ENCODE assay signal across 31 cellular contexts in genomic region chr7:122758501-122758900, GRCh38. TPM values are rescaled to one million over a fixed set of nuclear protein-coding genes. Genes with fewer than 3 reads are reported as not detected.
DNase-seq lines count a peak whose midpoint lies in the region; ATAC-seq, FAIRE-seq and TF ChIP-seq lines count a peak whose summit lies in the region.
"Had no signal": no experiment of that assay in that cellular context is flagged by ENCODE, and none has a peak within 500 bp of the region (broad histone marks: within the 10 kb centered on the region; RNA-seq: fewer than 3 reads in every experiment).

No MANE protein-coding gene starts in this region.

- no peak overlapping the region for H2BK12ac ChIP-seq in H9 (ENCODE audit: insufficient read length, low read depth, low read length)

- WGBS in H9 (ENCODE audit: extremely low coverage, insufficient read length, low lambda C conversion rate): no CpG with 5 or more reads among the region's 1 CpG
- 0% methylated on average over 1 of the region's 1 CpG for WGBS in GM12878 (ENCODE audit: insufficient coverage, insufficient replicate concordance, low lambda C conversion rate, missing lambda C conversion rate)

- no peaks in the 10 kb centered on the region for H3K79me2 ChIP-seq in H9 (ENCODE audit: insufficient read depth, low read length)
- H3K79me2 ChIP-seq in GM12878 (ENCODE audit: control insufficient read depth, insufficient read depth, low read length): no peaks in the 10 kb centered on the region
- H3K79me2 ChIP-seq in neural progenitor cell (ENCODE audit: low read depth): no peaks in the 10 kb centered on the region

- H3F3A ChIP-seq in neural progenitor cell (ENCODE audit: low read depth): peaks cover 9% of the 10 kb centered on the region

- no peaks in the 10 kb centered on the region for H3K79me1 ChIP-seq in H9 (ENCODE audit: insufficient read depth, low read depth, low read length, poor library complexity, severe bottlenecking)

- POLR2A ChIA-PET in GM12878 (lab: Charles Lee): interaction anchor here (0.6 kb wide), 1 partner anchor 1160 kb away, joined by 3 read pairs; no protein-coding TSS in a partner anchor

- H3K4me3 Mint-ChIP-seq in H9: no peak overlapping the region
- H3K4me3 Mint-ChIP-seq in neural progenitor cell: no peak overlapping the region
- H3K4me3 Mint-ChIP-seq: CD14-positive monocyte; CD4-positive, alpha-beta memory T cell; CD4-positive, CD25-positive, alpha-beta regulatory T cell; CD8-positive, alpha-beta memory T cell had no signal

- RAD21 ChIA-PET in GM12878 (lab: Charles Lee; ENCODE audit: unreplicated experiment): interaction anchor here (1.1 to 2.1 kb wide), 3 partner anchors 9 to 32 kb away, joined by 3 to 6 read pairs (median 5); no protein-coding TSS in a partner anchor

- TF ChIP-seq EP300 in GM12878 (IDR thresholded peaks at IDR 0.05; ENCODE audit: borderline replicate concordance in 1 of 2, control insufficient read depth in 1 of 2, low read depth in 2 of 2, low read length in 2 of 2): no peak

- no TSS peak for BruUV-seq in GM12878 (replicated peaks; lab: Mats Ljungman, UMichigan)

- no peak overlapping the region for H3K56ac ChIP-seq in H9 (ENCODE audit: insufficient read length, low read depth, low read length)

- H3K36me3 Mint-ChIP-seq in H9 (ENCODE audit: insufficient read depth in 1 of 3, low read depth in 3 of 3) (no peaks in the 10 kb centered on the region), neural progenitor cell (no peaks in the 10 kb centered on the region)
- H3K36me3 Mint-ChIP-seq: CD14-positive monocyte; CD4-positive, alpha-beta memory T cell; CD4-positive, CD25-positive, alpha-beta regulatory T cell; CD8-positive, alpha-beta memory T cell had no signal

- H3K27me3 Mint-ChIP-seq in H9 (ENCODE audit: low read depth) (no peaks in the 10 kb centered on the region), neural progenitor cell (ENCODE audit: insufficient read depth, low read depth) (no peaks in the 10 kb centered on the region)
- H3K27me3 Mint-ChIP-seq: CD4-positive, alpha-beta memory T cell; CD4-positive, CD25-positive, alpha-beta regulatory T cell; CD8-positive, alpha-beta memory T cell had no signal

- H2BK15ac ChIP-seq in H9 (ENCODE audit: low read depth, low read length): no peak overlapping the region

- CTCF ChIA-PET in GM12878 (lab: Yijun Ruan, JAX): interaction anchor here (1.1 to 4.4 kb wide), 5 partner anchors 9 to 609 kb away, joined by 3 to 15 read pairs (median 4); no protein-coding TSS in a partner anchor

- H3K36me3 ChIP-seq in GM12878 (ENCODE audit: control insufficient read depth in 2 of 2, insufficient read depth in 2 of 2, low read length in 1 of 2) (no peaks in the 10 kb centered on the region), neural progenitor cell (no peaks in the 10 kb centered on the region)
- H3K36me3 ChIP-seq: BE2C, BLaER1 had no signal

- no peak for FAIRE-seq in GM12878 (lab: Jason Lieb, UNC)
- FAIRE-seq: A204.1, GM12891, GM19239 had no signal

- H3K9me3 Mint-ChIP-seq in H9 (no peaks in the 10 kb centered on the region), neural progenitor cell (no peaks in the 10 kb centered on the region)

- H3K4me3 ChIP-seq in GM12878 (no peak overlapping the region), neural progenitor cell (no peak overlapping the region)
- H3K4me3 ChIP-seq: BLaER1 had no signal

- H4K8ac ChIP-seq in H9 (replicated peaks; ENCODE audit: insufficient read length, low read depth, low read length): no peak overlapping the region

- in situ Hi-C loops in GM12878 (cut with MboI): no loop called here

- no peaks in the 10 kb centered on the region; the same call in 1 of the 2 replicates for H3K4me1 ChIP-seq in H9 (ENCODE audit: insufficient read depth, low read length)
- H3K4me1 ChIP-seq in GM12878 (ENCODE audit: control insufficient read depth, insufficient read depth, low read length): no peaks in the 10 kb centered on the region
- H3K4me1 ChIP-seq in neural progenitor cell: peaks cover 19% of the 10 kb centered on the region
- H3K4me1 ChIP-seq: BE2C, BLaER1 had no signal

- no peak overlapping the region for H3K18ac ChIP-seq in H9 (ENCODE audit: insufficient read length, low read depth, low read length)

- H3K9ac ChIP-seq in H9 (ENCODE audit: extremely low read depth, insufficient read length, low read length): no peak overlapping the region
- H3K9ac ChIP-seq in GM12878 (ENCODE audit: control insufficient read depth, insufficient read depth, low read length): no peak overlapping the region
- H3K9ac ChIP-seq in neural progenitor cell: no peak overlapping the region
- H3K9ac ChIP-seq: BLaER1 had no signal

- no peak for TF ChIP-seq POLR2A in GM12878 (IDR thresholded peaks at IDR 0.05; ENCODE audit: low read depth, low read length)

- no peak overlapping the region for H4K91ac ChIP-seq in H9 (ENCODE audit: insufficient read length, low read depth, low read length)

- H3K27me3 ChIP-seq in H9 (ENCODE audit: insufficient read depth, low read length) (no peaks in the 10 kb centered on the region), GM12878 (replicated peaks in 1 of 2; ENCODE audit: control insufficient read depth in 2 of 2, insufficient read depth in 2 of 2, low read length in 1 of 2) (no peaks in the 10 kb centered on the region), neural progenitor cell (no peaks in the 10 kb centered on the region)
- H3K27me3 ChIP-seq: BE2C, BLaER1 had no signal

- H4K20me1 ChIP-seq in H9 (ENCODE audit: control insufficient read depth, insufficient read depth, insufficient read length) (no peaks in the 10 kb centered on the region), GM12878 (ENCODE audit: control insufficient read depth, insufficient read depth) (no peaks in the 10 kb centered on the region), neural progenitor cell (ENCODE audit: low read depth) (no peaks in the 10 kb centered on the region)
- H4K20me1 ChIP-seq: BLaER1 had no signal

- intact Hi-C loops in GM12878 (cut with micrococcal nuclease; ENCODE audit: unreplicated experiment): no loop called here
- intact Hi-C loops in Right ventricle myocardium superior (cut with DNase I): no loop called here

- no peaks in the 10 kb centered on the region for H3K9me3 ChIP-seq in H9 (ENCODE audit: control insufficient read depth, low read depth, low read length)
- no peaks in the 10 kb centered on the region for H3K9me3 ChIP-seq in GM12878 (replicated peaks; ENCODE audit: control insufficient read depth, insufficient read depth, low read length)
- no peaks in the 10 kb centered on the region for H3K9me3 ChIP-seq in neural progenitor cell (ENCODE audit: low read depth)
- H3K9me3 ChIP-seq: BE2C, BLaER1 had no signal

- H3K23me2 ChIP-seq in H9 (ENCODE audit: insufficient read length, low read depth, low read length, poor library complexity, severe bottlenecking): no peaks in the 10 kb centered on the region

- H3K27ac ChIP-seq in H9 (ENCODE audit: insufficient read length, low read depth, low read length): no peak overlapping the region
- no peak overlapping the region for H3K27ac ChIP-seq in GM12878 (ENCODE audit: control insufficient read depth, insufficient read depth)
- H3K27ac ChIP-seq in neural progenitor cell: peak overlapping the region; percentile 35
- H3K27ac ChIP-seq: BLaER1 had no signal

- TF ChIP-seq RAD21 in GM12878 (IDR thresholded peaks at IDR 0.05; ENCODE audit: insufficient read depth, low read depth, low read length): no peak

- H2AFZ ChIP-seq in H9 (ENCODE audit: low read length) (no peak overlapping the region), GM12878 (ENCODE audit: control insufficient read depth, low read depth, low read length) (no peak overlapping the region), neural progenitor cell (replicated peaks) (no peak overlapping the region)

- H2AK5ac ChIP-seq in H9 (ENCODE audit: insufficient read length, low read length): no peak overlapping the region

- H3K14ac ChIP-seq in H9 (ENCODE audit: insufficient read depth, low read length): no peak overlapping the region

- H3K27ac Mint-ChIP-seq in H9 (peak overlapping the region in 2 of 3 experiments; percentile 62 to 94; a peak in 2 of 7 replicates), neural progenitor cell (no peak overlapping the region)
- H3K27ac Mint-ChIP-seq: CD14-positive monocyte; CD4-positive, alpha-beta memory T cell; CD4-positive, CD25-positive, alpha-beta regulatory T cell; CD8-positive, alpha-beta memory T cell had no signal

- H2BK5ac ChIP-seq in H9 (ENCODE audit: insufficient read length, low read length): no peak overlapping the region

- no peak overlapping the region for H3K4ac ChIP-seq in H9 (ENCODE audit: low read depth, low read length)

- no peak for TF ChIP-seq CTCF in H9 (conservative IDR thresholded peaks at IDR 0.05)
- no peak for TF ChIP-seq CTCF in GM12878 (IDR thresholded peaks at IDR 0.05 in 2 of 3, conservative IDR thresholded peaks at IDR 0.05 in 1 of 3; ENCODE audit: control insufficient read depth in 2 of 3, extremely low read depth in 1 of 3, insufficient read depth in 1 of 3, low read depth in 3 of 3, low read length in 3 of 3)
- TF ChIP-seq CTCF in neural progenitor cell (IDR thresholded peaks at IDR 0.05): no peak

- peak; percentile 59 for ATAC-seq in GM12878
- ATAC-seq in Right ventricle myocardium superior (ENCODE audit: poor library complexity): no peak

- H4K5ac ChIP-seq in H9 (ENCODE audit: insufficient read length, low read depth, low read length): no peak overlapping the region

- peaks cover 18 to 25% of the 10 kb centered on the region in 2 experiments for H3K4me1 Mint-ChIP-seq in H9
- peaks cover 14% of the 10 kb centered on the region for H3K4me1 Mint-ChIP-seq in neural progenitor cell
- H3K4me1 Mint-ChIP-seq: CD14-positive monocyte; CD4-positive, alpha-beta memory T cell; CD4-positive, CD25-positive, alpha-beta regulatory T cell; CD8-positive, alpha-beta memory T cell had no signal

- H2BK20ac ChIP-seq in H9 (ENCODE audit: low read depth, low read length, poor library complexity, severe bottlenecking): no peak overlapping the region

- no peak overlapping the region for H3K4me2 ChIP-seq in H9 (ENCODE audit: insufficient read depth, insufficient read length, low read length)
- no peak overlapping the region for H3K4me2 ChIP-seq in GM12878 (ENCODE audit: control insufficient read depth, insufficient read depth)
- no peak overlapping the region for H3K4me2 ChIP-seq in neural progenitor cell
- H3K4me2 ChIP-seq: BLaER1 had no signal

- SMC1A ChIA-PET in GM12878 (lab: Charles Lee; ENCODE audit: uncharacterized antibody, unreplicated experiment): interaction anchor here (0.8 to 4.8 kb wide), 9 partner anchors 10 to 200 kb away, joined by 3 to 29 read pairs (median 4); no protein-coding TSS in a partner anchor

- no peak overlapping the region for H3T11ph ChIP-seq in H9 (ENCODE audit: low read length)

- DNase-seq in NCI-H82 (lab: John Stamatoyannopoulos, UW): peak; percentile 40
- no peak for DNase-seq in NCI-H82 treated with DMSO at 0.1 percent for 48 hours (lab: John Stamatoyannopoulos, UW; ENCODE audit: unreplicated experiment)
- no peak for DNase-seq in H9
- no peak for DNase-seq in GM12878 (ENCODE audit: low read depth, low spot score)
- peak; percentile 22 for DNase-seq in neural progenitor cell (ENCODE audit: low spot score)
- DNase-seq in ecto neural progenitor cell (ENCODE audit: low spot score): no peak
- no peak for DNase-seq in NCI-H2227 treated with DMSO at 0.1 percent for 48 hours (lab: John Stamatoyannopoulos, UW)
- DNase-seq in Right ventricle myocardium superior: no peak
- DNase-seq: 8988T; ACHN; BE2C; C1 segment of cervical spinal cord; CD4-positive, alpha-beta memory T cell; CD4-positive, CD25-positive, alpha-beta regulatory T cell; CD8-positive, alpha-beta memory T cell; COR-L47; DMS 273 treated with DMSO at 0.1 percent for 48 hours; DMS153; DMS53; DMS79; DND-41; EL; GDM1 had no signal

- H2BK120ac ChIP-seq in H9 (ENCODE audit: low read depth, low read length, poor library complexity, severe bottlenecking): no peak overlapping the region

- no peak overlapping the region for H3K23ac ChIP-seq in H9 (ENCODE audit: insufficient read length, low read depth, low read length)

RNA-seq across cellular contexts. Expression of gene RNF148, which starts 55.8 kb away (rescaled TPM):
- total RNA-seq in H9 (2021): 0.29 and 0.39 TPM in 2 replicates
- total RNA-seq in GM12878 (2013; cell fraction: nucleolus; rRNA removed): 0.52 TPM in 1 of 2 replicates, not detected in the other
- 0.16 and 0.17 TPM in 2 replicates for total RNA-seq in GM12878 (2014; rRNA removed)
- total RNA-seq in GM12878 (2014; rRNA removed; fragmentation: Illumina TruSeq; extraction: Trizol): 0.14 TPM in 1 of 2 replicates, not detected in the other
- not detected in 2 replicates for total RNA-seq in GM12878 (2021)
- polyA plus RNA-seq in GM12878 (2011; ENCODE audit: low read depth): not detected
- polyA plus RNA-seq in GM12878 (2011; rRNA removed): 0.22 and 0.27 TPM in 2 replicates
- polyA plus RNA-seq in GM12878 (2011; cell fraction: cytosol; rRNA removed): 0.13 TPM in 1 of 2 replicates, not detected in the other
- polyA plus RNA-seq in GM12878 (2011; cell fraction: nucleus; rRNA removed): 0.81 and 0.92 TPM in 2 replicates
- not detected in 2 replicates for polyA plus RNA-seq in GM12878 (2012)
- polyA plus RNA-seq in GM12878 (2014; fragmentation: Illumina TruSeq; extraction: Trizol): 0.06 TPM in 1 of 2 replicates, not detected in the other
- not detected for polyA plus RNA-seq in GM12878 (2014; fragmentation: Nextera tagmentation; extraction: Ambion mirVana)
- polyA plus RNA-seq in GM12878 (2014; rRNA removed): not detected in 2 replicates
- not detected for polyA plus RNA-seq in GM12878 (2016; fragmentation: Nextera tagmentation; extraction: Ambion mirVana)
- 2.5 and 4.4 TPM in 2 replicates for polyA minus RNA-seq in GM12878 (2011; rRNA and poly(A)+ RNA removed)
- not detected in 2 replicates for polyA minus RNA-seq in GM12878 (2011; cell fraction: cytosol; rRNA and poly(A)+ RNA removed)
- polyA minus RNA-seq in GM12878 (2011; cell fraction: nucleus; rRNA and poly(A)+ RNA removed): 3.4 and 7.8 TPM in 2 replicates
- 0.11 and 0.40 TPM in 2 replicates for total RNA-seq in neural progenitor cell (ENCODE audit: low replicate concordance)
- total RNA-seq in Right ventricle myocardium superior: 0.22 TPM
- total RNA-seq: CD4-positive, alpha-beta memory T cell; CD4-positive, CD25-positive, alpha-beta regulatory T cell; CD8-positive, alpha-beta memory T cell; Daoy; G401 had no signal
- polyA plus RNA-seq: AG04450; CD14-positive monocyte; CD4-positive, alpha-beta memory T cell; CD4-positive, CD25-positive, alpha-beta regulatory T cell; CD8-positive, alpha-beta memory T cell had no signal

RNA-seq across cellular contexts. Expression of gene RNF133, which starts 59.6 kb away (rescaled TPM):
- total RNA-seq in H9 (2021) (0.20 and 0.31 TPM in 2 replicates), GM12878 (2014; rRNA removed) (not detected in 2 replicates), GM12878 (2014; rRNA removed; fragmentation: Illumina TruSeq; extraction: Trizol) (not detected in 2 replicates), GM12878 (2021) (not detected in 2 replicates), neural progenitor cell (ENCODE audit: low replicate concordance) (0.09 and 0.53 TPM in 2 replicates), Right ventricle myocardium superior (0.51 TPM)
- total RNA-seq in GM12878 (2013; cell fraction: nucleolus; rRNA removed): 0.47 TPM in 1 of 2 replicates, not detected in the other
- not detected for polyA plus RNA-seq in GM12878 (2011; ENCODE audit: low read depth)
- polyA plus RNA-seq in GM12878 (2011; rRNA removed) (0.05 TPM in 1 of 2 replicates, not detected in the other), GM12878 (2014; fragmentation: Illumina TruSeq; extraction: Trizol) (not detected in 2 replicates), GM12878 (2014; fragmentation: Nextera tagmentation; extraction: Ambion mirVana) (not detected), GM12878 (2014; rRNA removed) (not detected in 2 replicates), GM12878 (2016; fragmentation: Nextera tagmentation; extraction: Ambion mirVana) (not detected)
- not detected in 2 replicates for polyA plus RNA-seq in GM12878 (2011; cell fraction: cytosol; rRNA removed)
- polyA plus RNA-seq in GM12878 (2011; cell fraction: nucleus; rRNA removed): 0.15 and 0.20 TPM in 2 replicates
- not detected in 2 replicates for polyA plus RNA-seq in GM12878 (2012)
- 0.93 and 1.3 TPM in 2 replicates for polyA minus RNA-seq in GM12878 (2011; rRNA and poly(A)+ RNA removed)
- not detected in 2 replicates for polyA minus RNA-seq in GM12878 (2011; cell fraction: cytosol; rRNA and poly(A)+ RNA removed)
- polyA minus RNA-seq in GM12878 (2011; cell fraction: nucleus; rRNA and poly(A)+ RNA removed): 2.4 and 3.7 TPM in 2 replicates
- total RNA-seq: CD4-positive, alpha-beta memory T cell; CD4-positive, CD25-positive, alpha-beta regulatory T cell; CD8-positive, alpha-beta memory T cell; Daoy; G401 had no signal
- polyA plus RNA-seq: AG04450; CD14-positive monocyte; CD4-positive, alpha-beta memory T cell; CD4-positive, CD25-positive, alpha-beta regulatory T cell; CD8-positive, alpha-beta memory T cell had no signal

Comparison
In these comparisons a context has a peak if more than half of its experiments do, and no peak if none do; other contexts are left out.
1. DNase-seq: peak in NCI-H82 (single experiment) and neural progenitor cell (single experiment); none in NCI-H82 treated with DMSO at 0.1 percent for 48 hours (single experiment), H9 (single experiment), GM12878 (single experiment), ecto neural progenitor cell (single experiment), NCI-H2227 treated with DMSO at 0.1 percent for 48 hours (single experiment) and Right ventricle myocardium superior (single experiment).